ENCODE assay signal across 26 cellular contexts in the genomic region with DNA sequence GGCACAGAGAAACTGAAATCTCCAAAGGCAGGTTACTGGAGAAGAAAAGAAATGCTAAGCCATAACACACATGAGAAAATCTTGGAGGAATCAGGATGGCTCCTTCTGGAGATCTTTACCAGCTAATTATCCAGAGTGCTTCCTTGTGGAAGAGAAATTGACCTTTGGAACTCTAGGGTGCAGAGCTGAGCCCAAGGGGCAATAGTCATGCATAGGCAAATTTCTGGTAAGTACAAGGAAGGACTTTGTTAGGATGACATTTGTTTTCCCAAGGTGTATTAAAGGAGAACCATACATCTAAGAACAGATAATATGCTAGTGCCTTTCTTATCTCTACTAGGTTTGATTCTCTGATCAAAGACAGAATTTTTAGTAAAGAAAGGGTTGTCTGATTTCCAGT.
"Had no signal": no experiment of that assay in that cellular context is flagged by ENCODE, and none has a peak within 500 bp of the region (broad histone marks: within the 10 kb centered on the region; RNA-seq: fewer than 3 reads in every experiment).

No MANE protein-coding gene starts in this region.

- H3K9me3 ChIP-seq: colonic mucosa, esophagus muscularis mucosa, esophagus squamous epithelium, gastrocnemius medialis, gastroesophageal sphincter had no signal

- H3K27me3 ChIP-seq: colonic mucosa, foreskin keratinocyte, gastrocnemius medialis, gastroesophageal sphincter had no signal

- H3K27ac Mint-ChIP-seq: dendritic cell treated with granulocyte-macrophage colony-stimulating factor and Interleukin-4, amounts not matched to agents 40 ng/mL and 50 ng/mL, for 4 days; effector memory CD8-positive, alpha-beta T cell; endodermal cell had no signal

- H3K4me3 Mint-ChIP-seq: dendritic cell treated with granulocyte-macrophage colony-stimulating factor and Interleukin-4, amounts not matched to agents 40 ng/mL and 50 ng/mL, for 4 days; effector memory CD8-positive, alpha-beta T cell; endodermal cell had no signal

- FAIRE-seq: colon, endometrium, endothelial cell of umbilical vein, frontal cortex had no signal

- H3K36me3 ChIP-seq: colonic mucosa, esophagus muscularis mucosa, esophagus squamous epithelium, gastrocnemius medialis, gastroesophageal sphincter had no signal

- H3K4me1 Mint-ChIP-seq: endodermal cell had no signal

- H3K4me1 ChIP-seq: colonic mucosa, esophagus muscularis mucosa, gastrocnemius medialis, gastroesophageal sphincter had no signal

- H3K27ac ChIP-seq: colonic mucosa, coronary artery, dorsolateral prefrontal cortex, epithelial cell of prostate, esophagus muscularis mucosa, esophagus squamous epithelium, foreskin keratinocyte, gastrocnemius medialis, gastroesophageal sphincter had no signal

- ATAC-seq: effector memory CD8-positive, alpha-beta T cell; esophagus mucosa; gastrocnemius medialis; gastroesophageal sphincter had no signal

- H3K4me3 ChIP-seq: colonic mucosa, coronary artery, dorsolateral prefrontal cortex, esophagus muscularis mucosa, esophagus squamous epithelium, gastrocnemius medialis, gastroesophageal sphincter had no signal

- DNase-seq: colonic mucosa; cortex of kidney; dermis blood vessel endothelial cell; dorsolateral prefrontal cortex; effector CD4-positive, alpha-beta T cell; effector CD8-positive, alpha-beta T cell; effector memory CD4-positive, alpha-beta T cell; effector memory CD8-positive, alpha-beta T cell; endodermal cell; erythroblast; esophagus squamous epithelium; foreskin fibroblast; foreskin melanocyte; gastrocnemius medialis; glutamatergic neuron had no signal

- H3K9me3 Mint-ChIP-seq: dendritic cell treated with granulocyte-macrophage colony-stimulating factor and Interleukin-4, amounts not matched to agents 40 ng/mL and 50 ng/mL, for 4 days; effector memory CD8-positive, alpha-beta T cell; endodermal cell had no signal

- H3K27me3 Mint-ChIP-seq: dendritic cell treated with granulocyte-macrophage colony-stimulating factor and Interleukin-4, amounts not matched to agents 40 ng/mL and 50 ng/mL, for 4 days; effector memory CD8-positive, alpha-beta T cell had no signal
